Comparison of ENCODE assay signal across 16 cellular contexts in genomic region chr3:33233884-33234283, GRCh38. TPM values are rescaled to one million over a fixed set of nuclear protein-coding genes. Genes with fewer than 3 reads are reported as not detected.
DNase-seq lines count a peak whose midpoint lies in the region; ATAC-seq and TF ChIP-seq lines count a peak whose summit lies in the region.
"Had no signal": no experiment of that assay in that cellular context is flagged by ENCODE, and none has a peak within 500 bp of the region (broad histone marks: within the 10 kb centered on the region; RNA-seq: fewer than 3 reads in every experiment).

No MANE protein-coding gene starts in this region.

- ATAC-seq in IMR-90 (ENCODE audit: low read depth) (no peak), HG02571 (IDR thresholded peaks at IDR 0.05; ENCODE audit: unreplicated experiment) (no peak), omental fat pad (ENCODE audit: low FRiP score) (no peak)
- ATAC-seq: CD8-positive, alpha-beta T cell had no signal

- H3K4ac ChIP-seq in IMR-90 (ENCODE audit: low read depth, low read length), result no peak overlapping the region

- no peak overlapping the region for H4K5ac ChIP-seq in IMR-90 (ENCODE audit: low read depth, low read length)

- no CpG with 5 or more reads among the region's 1 CpG for WGBS in IMR-90 (ENCODE audit: extremely low coverage in 2 of 2, insufficient read length in 1 of 2), 2 experiments

- no peak for TF ChIP-seq CTCF in IMR-90 (conservative IDR thresholded peaks at IDR 0.05; ENCODE audit: low read depth, low read length)
- TF ChIP-seq CTCF in omental fat pad (IDR thresholded peaks at IDR 0.05), result no peak

- H3K36me3 ChIP-seq in IMR-90 (ENCODE audit: control insufficient read depth, insufficient read depth, low read length), result no peaks in the 10 kb centered on the region
- no peaks in the 10 kb centered on the region for H3K36me3 ChIP-seq in effector memory CD4-positive, alpha-beta T cell (ENCODE audit: control insufficient read depth, insufficient read depth, low read length)

- H3K9me1 ChIP-seq in IMR-90 (ENCODE audit: insufficient read depth, low read length), result no peaks in the 10 kb centered on the region

- no peak overlapping the region for H2BK5ac ChIP-seq in IMR-90 (ENCODE audit: low read depth, low read length, poor library complexity, severe bottlenecking)

- no peak for TF ChIP-seq RAD21 in IMR-90 (IDR thresholded peaks at IDR 0.05; ENCODE audit: low read length)

- H2AK9ac ChIP-seq in IMR-90 (replicated peaks; ENCODE audit: low read depth, low read length, poor library complexity), result peak overlapping the region; percentile 42

- DNase-seq in IMR-90 (no peak), SK-MEL-5 (ENCODE audit: low read depth, low spot score) (peak; percentile 58), dermis blood vessel endothelial cell (peak; percentile 14), epidermal melanocyte (ENCODE audit: insufficient read length, low spot score) (no peak), omental fat pad (ENCODE audit: low spot score) (no peak)
- DNase-seq in effector memory CD4-positive, alpha-beta T cell, result no peak
- DNase-seq: CD8-positive, alpha-beta T cell; COR-L47; DMS153; DMS79 treated with DMSO at 0.1 percent for 48 hours; EL; GOT3; H9 had no signal

- H4K20me1 ChIP-seq in IMR-90 (ENCODE audit: insufficient read depth, low read length), result no peaks in the 10 kb centered on the region

- in situ Hi-C loops in IMR-90 (cut with MboI; ENCODE audit: low sequenced_read_pairs), result no loop called here
- in situ Hi-C loops in SK-MEL-5 (cut with HindIII; ENCODE audit: low pct_unique_long_range_greater_than_20kb, low sequenced_read_pairs), result no loop called here

- H2AFZ ChIP-seq in IMR-90 (replicated peaks; ENCODE audit: low read length, poor library complexity), result no peak overlapping the region

- H3K14ac ChIP-seq in IMR-90 (replicated peaks; ENCODE audit: low read depth, low read length), result no peak overlapping the region

- no peak for TF ChIP-seq POLR2A in IMR-90 (IDR thresholded peaks at IDR 0.05; ENCODE audit: low read depth, low read length)

- dilution Hi-C loops in IMR-90 (cut with HindIII; ENCODE audit: low sequenced_read_pairs, unreplicated experiment), result no loop called here

- BruUV-seq in IMR-90 (replicated peaks; lab: Mats Ljungman, UMichigan), result no TSS peak

- H3K18ac ChIP-seq in IMR-90 (ENCODE audit: low read depth, low read length), result no peak overlapping the region

- H2AK5ac ChIP-seq in IMR-90 (ENCODE audit: low read depth, low read length), result no peak overlapping the region

- no peak overlapping the region for H3K56ac ChIP-seq in IMR-90 (ENCODE audit: extremely low read depth, insufficient read depth, low read length)

- H4K91ac ChIP-seq in IMR-90 (ENCODE audit: insufficient read depth, low read depth, low read length), result no peak overlapping the region

- no peak overlapping the region for H2BK120ac ChIP-seq in IMR-90 (ENCODE audit: low read depth, low read length)

- no peak overlapping the region for H3K9ac ChIP-seq in IMR-90 (ENCODE audit: low read depth, low read length)

- no peaks in the 10 kb centered on the region for H3K79me1 ChIP-seq in IMR-90 (ENCODE audit: low read depth in 1 of 2, low read length in 2 of 2)

- H2BK20ac ChIP-seq in IMR-90 (ENCODE audit: low read depth, low read length), result no peak overlapping the region

- peaks cover 16% of the 10 kb centered on the region for H3K27me3 ChIP-seq in IMR-90 (ENCODE audit: control insufficient read depth, insufficient read depth, low read length)
- H3K27me3 ChIP-seq in effector memory CD4-positive, alpha-beta T cell (replicated peaks; ENCODE audit: control insufficient read depth, insufficient read depth, low read length, poor library complexity, severe bottlenecking), result no peaks in the 10 kb centered on the region

- H3K4me3 ChIP-seq in IMR-90 (ENCODE audit: insufficient read depth, low read depth, low read length), result no peak overlapping the region
- no peak overlapping the region for H3K4me3 ChIP-seq in effector memory CD4-positive, alpha-beta T cell (ENCODE audit: insufficient read depth, low read depth, low read length, poor library complexity, severe bottlenecking)

- intact Hi-C loops in IMR-90 (cut with micrococcal nuclease), result no loop called here

- H3K23ac ChIP-seq in IMR-90 (ENCODE audit: low read depth, low read length), result no peak overlapping the region

- CTCF ChIA-PET in IMR-90 (lab: Yijun Ruan, JAX), result no interaction called here

- H3K4me2 ChIP-seq in IMR-90 (ENCODE audit: low read depth, low read length), result no peak overlapping the region

- H3K4me1 ChIP-seq in IMR-90 (ENCODE audit: control insufficient read depth, insufficient read depth, low read length), result no peaks in the 10 kb centered on the region
- H3K4me1 ChIP-seq in effector memory CD4-positive, alpha-beta T cell (ENCODE audit: control insufficient read depth, insufficient read depth, low read length, poor library complexity, severe bottlenecking), result no peaks in the 10 kb centered on the region

- H4K8ac ChIP-seq in IMR-90 (ENCODE audit: low read depth in 2 of 2, low read length in 2 of 2), result no peak overlapping the region

- H3K27ac ChIP-seq in IMR-90 (ENCODE audit: insufficient read depth, low read length), result no peak overlapping the region
- H3K27ac ChIP-seq in effector memory CD4-positive, alpha-beta T cell (ENCODE audit: insufficient read depth, low read length, poor library complexity, severe bottlenecking), result no peak overlapping the region

- H3K9me3 ChIP-seq in IMR-90 (ENCODE audit: control insufficient read depth, insufficient read depth, low read length), result no peaks in the 10 kb centered on the region
- H3K9me3 ChIP-seq in effector memory CD4-positive, alpha-beta T cell (ENCODE audit: control insufficient read depth, low read length), result no peaks in the 10 kb centered on the region

- no peak overlapping the region for H2BK15ac ChIP-seq in IMR-90 (ENCODE audit: low read depth, low read length)

- POLR2A ChIA-PET in IMR-90 (lab: Charles Lee; ENCODE audit: unreplicated experiment), result no interaction called here

TF ChIP-seq in IMR-90, 13 proteins besides CTCF, POLR2A, EP300 and RAD21:
- TF ChIP-seq CEBPB (IDR thresholded peaks at IDR 0.05; ENCODE audit: low read depth, low read length), result no peak
- TF ChIP-seq BHLHE40 (IDR thresholded peaks at IDR 0.05; ENCODE audit: low read depth, low read length), result no peak
- TF ChIP-seq RFX5 (IDR thresholded peaks at IDR 0.05; ENCODE audit: low read depth, low read length), result no peak
- no peak for TF ChIP-seq SMC3 (IDR thresholded peaks at IDR 0.05; ENCODE audit: low read depth, low read length)
- TF ChIP-seq, protein P1, sequence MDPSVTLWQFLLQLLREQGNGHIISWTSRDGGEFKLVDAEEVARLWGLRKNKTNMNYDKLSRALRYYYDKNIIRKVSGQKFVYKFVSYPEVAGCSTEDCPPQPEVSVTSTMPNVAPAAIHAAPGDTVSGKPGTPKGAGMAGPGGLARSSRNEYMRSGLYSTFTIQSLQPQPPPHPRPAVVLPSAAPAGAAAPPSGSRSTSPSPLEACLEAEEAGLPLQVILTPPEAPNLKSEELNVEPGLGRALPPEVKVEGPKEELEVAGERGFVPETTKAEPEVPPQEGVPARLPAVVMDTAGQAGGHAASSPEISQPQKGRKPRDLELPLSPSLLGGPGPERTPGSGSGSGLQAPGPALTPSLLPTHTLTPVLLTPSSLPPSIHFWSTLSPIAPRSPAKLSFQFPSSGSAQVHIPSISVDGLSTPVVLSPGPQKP (IDR thresholded peaks at IDR 0.05; ENCODE audit: borderline replicate concordance, low read depth, low read length), result no peak
- TF ChIP-seq MAFK (IDR thresholded peaks at IDR 0.05; ENCODE audit: low read depth, low read length), result no peak
- TF ChIP-seq RCOR1 (IDR thresholded peaks at IDR 0.05; ENCODE audit: insufficient replicate concordance, low read length), result no peak
- TF ChIP-seq FOS (IDR thresholded peaks at IDR 0.05; ENCODE audit: low read depth, low read length), result no peak
- TF ChIP-seq NFE2L2 (IDR thresholded peaks at IDR 0.05; ENCODE audit: low read depth, low read length), result no peak
- no peak for TF ChIP-seq MXI1 (IDR thresholded peaks at IDR 0.05; ENCODE audit: borderline replicate concordance, low read depth, low read length)
- TF ChIP-seq MAZ (IDR thresholded peaks at IDR 0.05; ENCODE audit: borderline replicate concordance, low read depth, low read length), result no peak

RNA-seq across cellular contexts. Expression of gene SUSD5, which starts 15.3 kb away (rescaled TPM):
- total RNA-seq in IMR-90 (2012; rRNA removed), result 2.9 and 3.9 TPM in 2 replicates
- polyA plus RNA-seq in IMR-90 (2012; rRNA removed), result 1.2 and 1.4 TPM in 2 replicates
- polyA plus RNA-seq in IMR-90 (2012; cell fraction: cytosol; rRNA removed), result 0.31 and 0.56 TPM in 2 replicates
- 0.23 and 0.44 TPM in 2 replicates for polyA plus RNA-seq in IMR-90 (2012; cell fraction: nucleus; rRNA removed; ENCODE audit: low replicate concordance)
- total RNA-seq in SK-MEL-5 (2014; rRNA removed; shearing (Covaris generic)), result 2.2 and 3.0 TPM in 2 replicates
- polyA plus RNA-seq in SK-MEL-5 (2015; cell fraction: cytosol; rRNA removed), result 4.7 and 9.1 TPM in 2 replicates
- polyA plus RNA-seq in SK-MEL-5 (2015; cell fraction: nucleus; rRNA removed), result 0.50 and 0.81 TPM in 2 replicates
- 1.7 and 2.3 TPM in 2 replicates for total RNA-seq in dermis blood vessel endothelial cell
- 10 to 100 TPM in 2 of 4 donors, 1 to 10 TPM in 2; 2.0 to 13.5 (median 6.6) TPM for total RNA-seq in omental fat pad
- total RNA-seq: CD8-positive, alpha-beta T cell had no signal
- polyA plus RNA-seq: CD14-positive monocyte, IgD-negative memory B cell had no signal

RNA-seq across cellular contexts. Expression of gene FBXL2, which starts 43.4 kb away (rescaled TPM):
- total RNA-seq in IMR-90 (2012; rRNA removed) (15.6 and 21.0 TPM in 2 replicates), dermis blood vessel endothelial cell (23.1 and 25.4 TPM in 2 replicates), omental fat pad (10 to 100 TPM in 1 of 4 donors, 1 to 10 TPM in 3; 6.7 to 13.5 (median 7.3) TPM)
- polyA plus RNA-seq in IMR-90 (2012; rRNA removed), result 14.4 and 15.8 TPM in 2 replicates
- 12.7 and 16.1 TPM in 2 replicates for polyA plus RNA-seq in IMR-90 (2012; cell fraction: cytosol; rRNA removed)
- polyA plus RNA-seq in IMR-90 (2012; cell fraction: nucleus; rRNA removed; ENCODE audit: low replicate concordance), result 28.4 and 30.7 TPM in 2 replicates
- total RNA-seq in SK-MEL-5 (2014; rRNA removed; shearing (Covaris generic)), result 8.8 and 9.7 TPM in 2 replicates
- 7.1 and 8.8 TPM in 2 replicates for polyA plus RNA-seq in SK-MEL-5 (2015; cell fraction: cytosol; rRNA removed)
- 30.6 and 38.5 TPM in 2 replicates for polyA plus RNA-seq in SK-MEL-5 (2015; cell fraction: nucleus; rRNA removed)
- total RNA-seq: CD8-positive, alpha-beta T cell had no signal
- polyA plus RNA-seq: CD14-positive monocyte, IgD-negative memory B cell had no signal

Comparison
In these comparisons a context has a peak if more than half of its experiments do, and no peak if none do; other contexts are left out.
1. DNase-seq: peak in SK-MEL-5 (single experiment) and dermis blood vessel endothelial cell (single experiment); none in IMR-90 (single experiment), epidermal melanocyte (single experiment), effector memory CD4-positive, alpha-beta T cell (0 of 3) and omental fat pad (single experiment).